Comparison of ENCODE assay signal across 10 cellular contexts in the genomic region with DNA sequence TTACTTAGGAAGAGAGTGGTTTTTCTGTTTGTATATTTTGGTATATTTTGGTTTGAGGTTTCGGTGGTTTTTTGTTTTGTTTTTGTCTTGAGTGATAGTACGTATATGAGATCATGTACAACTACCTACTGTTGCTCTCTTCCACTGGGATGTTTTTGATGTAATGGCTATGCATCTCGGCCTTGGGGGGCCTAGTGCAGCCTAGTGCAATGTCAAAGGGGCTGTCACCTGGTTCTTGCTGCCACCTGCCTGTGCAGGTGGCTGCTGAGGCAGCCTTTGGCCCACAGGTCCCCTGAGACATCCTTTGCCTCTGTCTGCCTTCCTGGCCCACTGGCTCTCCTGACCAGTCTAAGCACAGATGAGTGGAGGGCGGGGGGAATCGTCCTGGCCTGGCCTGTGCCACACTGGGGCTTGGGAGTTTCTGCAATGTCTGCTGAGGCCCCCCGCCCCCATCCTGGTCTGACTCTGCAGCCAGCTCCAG.
DNase-seq lines count a peak whose midpoint lies in the region; ATAC-seq, FAIRE-seq and TF ChIP-seq lines count a peak whose summit lies in the region.
"Had no signal": no experiment of that assay in that cellular context is flagged by ENCODE, and none has a peak within 500 bp of the region (broad histone marks: within the 10 kb centered on the region; RNA-seq: fewer than 3 reads in every experiment).

No MANE protein-coding gene starts in this region.

- H3K4me1 ChIP-seq in DOHH2 (ENCODE audit: control insufficient read depth, low read length), result peaks cover 68% of the 10 kb centered on the region

- no peaks in the 10 kb centered on the region for H4K20me1 ChIP-seq in DOHH2 (ENCODE audit: control insufficient read depth, insufficient read depth, low read depth, low read length)

- H3K9me2 ChIP-seq in DOHH2 (replicated peaks; ENCODE audit: control insufficient read depth, low read length), result no peaks in the 10 kb centered on the region

- no peak for FAIRE-seq in H54 (lab: Jason Lieb, UNC)
- FAIRE-seq: bronchial epithelial cell had no signal

- in situ Hi-C loops in brain microvascular endothelial cell (cut with HindIII; ENCODE audit: low pct_ligation_motif_present, low sequenced_read_pairs), result no loop called here

- H3K27ac Mint-ChIP-seq in IgD-negative memory B cell, result peak overlapping the region; percentile 89 to 94 (median 93)

- peaks cover 8% of the 10 kb centered on the region for H3F3A ChIP-seq in DOHH2 (ENCODE audit: control insufficient read depth, insufficient read depth)

- TF ChIP-seq POLR2A in H54 (IDR thresholded peaks at IDR 0.05; ENCODE audit: low read depth, low read length), result no peak

- H3K27me3 ChIP-seq in DOHH2 (ENCODE audit: control insufficient read depth, low read length), result peaks cover 20% of the 10 kb centered on the region
- no peaks in the 10 kb centered on the region for H3K27me3 ChIP-seq in brain microvascular endothelial cell (replicated peaks)

- H3K4me2 ChIP-seq in DOHH2 (ENCODE audit: low read length), result peak overlapping the region; percentile 57

- H3K36me3 Mint-ChIP-seq in IgD-negative memory B cell, result no peaks in the 10 kb centered on the region

- H3K4me3 ChIP-seq in DOHH2 (ENCODE audit: low read length), result peak overlapping the region; percentile 28
- H3K4me3 ChIP-seq in brain microvascular endothelial cell (ENCODE audit: low read depth, low read length), result no peak overlapping the region

- no peaks in the 10 kb centered on the region for H3K36me3 ChIP-seq in DOHH2 (ENCODE audit: control insufficient read depth, low read length)
- no peaks in the 10 kb centered on the region for H3K36me3 ChIP-seq in brain microvascular endothelial cell (replicated peaks)

- ATAC-seq in GM19395 (IDR thresholded peaks at IDR 0.05; ENCODE audit: unreplicated experiment), result peak; percentile 68
- ATAC-seq: Panc1 had no signal

- no peaks in the 10 kb centered on the region for H3K9me3 Mint-ChIP-seq in IgD-negative memory B cell

- no peaks in the 10 kb centered on the region for H3K79me2 ChIP-seq in DOHH2 (ENCODE audit: control insufficient read depth, low read length)

- H3K9me3 ChIP-seq in DOHH2 (ENCODE audit: control insufficient read depth, insufficient read depth, low read length), result no peaks in the 10 kb centered on the region

- no peak for TF ChIP-seq CTCF in DOHH2 (IDR thresholded peaks at IDR 0.05; ENCODE audit: low read depth, low read length, poor library complexity, severe bottlenecking)
- no peak for TF ChIP-seq CTCF in brain microvascular endothelial cell (IDR thresholded peaks at IDR 0.05; ENCODE audit: low read depth, low read length, missing control alignments)

- peaks cover 1% of the 10 kb centered on the region for H3K27me3 Mint-ChIP-seq in IgD-negative memory B cell

- no peak for DNase-seq in brain microvascular endothelial cell
- DNase-seq in amniotic stem cell (lab: John Stamatoyannopoulos, UW), result no peak
- no peak for DNase-seq in NCI-H226
- no peak for DNase-seq in occipital lobe (lab: John Stamatoyannopoulos, UW)
- DNase-seq in H54 (ENCODE audit: insufficient read length, low spot score), result no peak

- H3K27ac ChIP-seq in DOHH2 (ENCODE audit: low read depth, low read length), result peak overlapping the region; percentile 32; the same call in 1 of the 2 replicates
- H3K27ac ChIP-seq in brain microvascular endothelial cell, result peak overlapping the region; percentile 89

- H3K4me1 Mint-ChIP-seq in IgD-negative memory B cell, result peaks cover 22 to 32% (median 28%) of the 10 kb centered on the region in 3 donors

- peak overlapping the region; percentile 36 to 79 (median 60) for H3K4me3 Mint-ChIP-seq in IgD-negative memory B cell
